ENCODE assay signal across 8 cellular contexts in the genomic region with DNA sequence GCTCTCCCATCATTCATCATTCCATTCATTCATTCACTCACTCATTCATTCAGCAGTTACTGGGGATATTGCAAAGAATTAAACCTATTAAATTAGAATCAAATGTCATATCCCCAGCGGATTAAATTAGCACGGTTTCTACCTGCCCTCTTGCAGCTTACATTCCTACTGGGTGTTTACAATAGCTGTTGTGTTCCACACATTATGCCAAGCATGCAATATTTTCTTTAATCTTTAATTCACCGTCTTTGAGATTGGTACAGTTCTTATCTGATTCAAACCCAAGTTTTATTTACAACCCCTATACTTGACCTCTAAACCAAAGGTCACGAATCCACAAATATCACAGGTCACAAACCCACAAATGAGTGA. TPM values are rescaled to one million over a fixed set of nuclear protein-coding genes. Genes with fewer than 3 reads are reported as not detected.
A peak's percentile ranks its signal among the peaks of the same experiment; 100 is the strongest.
DNase-seq lines count a peak whose midpoint lies in the region; ATAC-seq and TF ChIP-seq lines count a peak whose summit lies in the region.

No MANE protein-coding gene starts in this region.

- H3K27me3 ChIP-seq in left ventricle myocardium inferior (ENCODE audit: low read depth) (no peaks in the 10 kb centered on the region), uterus (no peaks in the 10 kb centered on the region)

- H3K36me3 ChIP-seq in left ventricle myocardium inferior (no peaks in the 10 kb centered on the region), uterus (no peaks in the 10 kb centered on the region)

- POLR2A ChIA-PET in MCF 10A (lab: Yijun Ruan, JAX), result interaction anchor here (0.5 to 2.3 kb wide), 6 partner anchors 9 to 165 kb away, joined by 3 to 12 read pairs (median 5); no protein-coding TSS in a partner anchor

- intact Hi-C loops in left ventricle myocardium inferior (cut with micrococcal nuclease), result loop anchor here (10.0 kb wide), 1 partner anchor 75 kb away; no protein-coding TSS in a partner anchor
- intact Hi-C loops in Right ventricle myocardium superior (cut with DNase I), result loop anchor here (5.0 kb wide), 1 partner anchor 78 kb away; no protein-coding TSS in a partner anchor
- intact Hi-C loops in MCF 10A (cut with micrococcal nuclease), result loop anchor here (2.0 kb wide), 1 partner anchor 77 kb away; no protein-coding TSS in a partner anchor
- intact Hi-C loops in uterus (cut with DNase I; ENCODE audit: low total_unique reads), result no loop called here

- TSS peak; percentile 60 for BruUV-seq in MCF 10A (replicated peaks; lab: Mats Ljungman, UMichigan)

- H3K27me3 Mint-ChIP-seq in MCF 10A (ENCODE audit: insufficient read depth, unreplicated experiment) (no peaks in the 10 kb centered on the region), mesothelial cell of epicardium (ENCODE audit: low read depth) (peaks cover 7% of the 10 kb centered on the region)

- H3K4me1 Mint-ChIP-seq in MCF 10A (ENCODE audit: insufficient read depth, unreplicated experiment) (peaks cover 16% of the 10 kb centered on the region), mesothelial cell of epicardium (peaks cover 23% of the 10 kb centered on the region)

- no peaks in the 10 kb centered on the region for H3K9me3 ChIP-seq in left ventricle myocardium inferior (replicated peaks)
- H3K9me3 ChIP-seq in uterus, result no peaks in the 10 kb centered on the region

- CTCF ChIA-PET in MCF 10A (lab: Yijun Ruan, JAX), result interaction anchor here (0.6 to 1.0 kb wide), 3 partner anchors 31 to 510 kb away, joined by 3 to 4 read pairs (median 4); no protein-coding TSS in a partner anchor

- no peak for ATAC-seq in Right ventricle myocardium superior (ENCODE audit: poor library complexity)
- no peak for ATAC-seq in HG02973 (IDR thresholded peaks at IDR 0.05; ENCODE audit: unreplicated experiment)

- peaks cover 37% of the 10 kb centered on the region for H3K4me1 ChIP-seq in left ventricle myocardium inferior
- peaks cover 4% of the 10 kb centered on the region in 2 donors for H3K4me1 ChIP-seq in uterus

- DNase-seq in left ventricle myocardium inferior, result no peak
- no peak for DNase-seq in Right ventricle myocardium superior
- DNase-seq in MCF 10A (ENCODE audit: unreplicated experiment), result no peak
- DNase-seq in mesothelial cell of epicardium (ENCODE audit: low spot score in 2 of 2, unreplicated experiment in 2 of 2), result no peak
- DNase-seq in uterus, result no peak
- DNase-seq in NCI-H1436 (lab: John Stamatoyannopoulos, UW), result no peak
- DNase-seq in NCI-H524 (lab: John Stamatoyannopoulos, UW), result no peak

- H3K9me3 Mint-ChIP-seq in MCF 10A (ENCODE audit: unreplicated experiment), result no peaks in the 10 kb centered on the region
- H3K9me3 Mint-ChIP-seq in mesothelial cell of epicardium, result no peaks in the 10 kb centered on the region

- H3K4me3 ChIP-seq in left ventricle myocardium inferior, result peak overlapping the region; percentile 78
- peak overlapping the region; percentile 40 to 43 for H3K4me3 ChIP-seq in uterus

- H3K27ac Mint-ChIP-seq in MCF 10A (ENCODE audit: low read depth, unreplicated experiment) (no peak overlapping the region), mesothelial cell of epicardium (no peak overlapping the region)

- peak overlapping the region; percentile 97 for H3K27ac ChIP-seq in left ventricle myocardium inferior (replicated peaks)
- H3K27ac ChIP-seq in uterus, result peak overlapping the region in 1 of 2 donors; percentile 50

- TF ChIP-seq CTCF in left ventricle myocardium inferior (IDR thresholded peaks at IDR 0.05; ENCODE audit: borderline replicate concordance), result no peak
- TF ChIP-seq CTCF in MCF 10A (IDR thresholded peaks at IDR 0.05; ENCODE audit: unreplicated experiment), result no peak
- TF ChIP-seq CTCF in mesothelial cell of epicardium (IDR thresholded peaks at IDR 0.05; ENCODE audit: unreplicated experiment), result no peak
- no peak for TF ChIP-seq CTCF in uterus (IDR thresholded peaks at IDR 0.05)

- H3K4me3 Mint-ChIP-seq in MCF 10A (ENCODE audit: unreplicated experiment) (peak overlapping the region; percentile 90), mesothelial cell of epicardium (peak overlapping the region; percentile 78)

- TF ChIP-seq POLR2A in uterus (IDR thresholded peaks at IDR 0.05), result no peak

- peaks cover 9% of the 10 kb centered on the region for H3K36me3 Mint-ChIP-seq in MCF 10A (ENCODE audit: insufficient read depth, unreplicated experiment)
- no peaks in the 10 kb centered on the region for H3K36me3 Mint-ChIP-seq in mesothelial cell of epicardium

RNA-seq across cellular contexts. Expression of gene USP31, which starts 0.7 kb away (rescaled TPM):
- total RNA-seq in left ventricle myocardium inferior (28.2 TPM), Right ventricle myocardium superior (25.7 TPM), MCF 10A (2022) (23.0 and 26.9 TPM in 2 replicates), mesothelial cell of epicardium (12.3 to 13.7 TPM (median 13.0 TPM) in 3 replicates), uterus (10 to 100 TPM; 11.8 to 62.0 (median 28.2) TPM)

RNA-seq across cellular contexts. Expression of gene SCNN1G, which starts 32.6 kb away (rescaled TPM):
- not detected for total RNA-seq in left ventricle myocardium inferior
- total RNA-seq in Right ventricle myocardium superior, result 0.13 TPM
- 7.9 and 11.9 TPM in 2 replicates for total RNA-seq in MCF 10A (2022)
- 0.09 TPM in 1 of 3 replicates, not detected in the others for total RNA-seq in mesothelial cell of epicardium
- under 1 TPM in 3 of 4 donors, not detected in 1; under 0.01 to 0.62 (median 0.40) TPM for total RNA-seq in uterus
